8 cellular contexts compared by ENCODE assay signal in genomic region chr20:62861732-62862336, GRCh38. TPM values are rescaled to one million over a fixed set of nuclear protein-coding genes. Genes with fewer than 3 reads are reported as not detected.
DNase-seq lines count a peak whose midpoint lies in the region; ATAC-seq, FAIRE-seq and TF ChIP-seq lines count a peak whose summit lies in the region.

Gene TCFL5, minus strand, starts transcription at chr20:62861822. Its CDS starts 152 bp downstream, at chr20:62861670.

- peak; percentile 69 for FAIRE-seq in GM18507 (lab: Jason Lieb, UNC)
- peak; percentile 28 for FAIRE-seq in HepG2 (lab: Jason Lieb, UNC)

- peaks cover 7 to 10% of the 10 kb centered on the region in 2 experiments; a peak in 4 of 5 replicates for H3K36me3 ChIP-seq in HepG2 (replicated peaks in 1 of 2; ENCODE audit: control insufficient read depth in 1 of 2, insufficient read depth in 2 of 2, low read length in 2 of 2)

- peaks cover 0 to 11% of the 10 kb centered on the region in 2 experiments; a peak in 2 of 5 replicates for H3K27me3 ChIP-seq in HepG2 (ENCODE audit: control insufficient read depth in 1 of 2, insufficient read depth in 2 of 2, low read length in 2 of 2)

- intact Hi-C loops in HepG2 (cut with micrococcal nuclease; ENCODE audit: unreplicated experiment) = loop anchor here (5.0 kb wide), 1 partner anchor 40 kb away; no protein-coding TSS in a partner anchor

- H3K9ac ChIP-seq in HepG2 (ENCODE audit: insufficient read depth, low read depth, low read length) = peak within 1 kb of the TSS; percentile 72

- peaks cover 44% of the 10 kb centered on the region for H3K4me1 ChIP-seq in HepG2 (ENCODE audit: insufficient read depth, low read length)

- TF ChIP-seq CTCF in HepG2 (CRISPR knock-in tag; IDR thresholded peaks at IDR 0.05) = no peak; the same call in 1 of the 2 replicates

- H3K36me3 Mint-ChIP-seq in activated CD4-positive, alpha-beta T cell treated with anti-CD3 and anti-CD28 coated beads, Interleukin-2, amount 10 ng/mL, durations not matched to agents 7 days and 5 days (ENCODE audit: low read depth) = peaks cover 8% of the 10 kb centered on the region

- peak; percentile 66 to 78 for TF ChIP-seq POLR2A in HepG2 (IDR thresholded peaks at IDR 0.05; ENCODE audit: insufficient read depth in 1 of 2, low read depth in 2 of 2, low read length in 2 of 2)

- no peaks in the 10 kb centered on the region; the same call in 1 of the 2 replicates for H4K20me1 ChIP-seq in HepG2 (ENCODE audit: insufficient read depth, low read length)

- H2AFZ ChIP-seq in HepG2 (ENCODE audit: low read length) = no peak within 1 kb of the TSS

- peak within 1 kb of the TSS; percentile 61 to 83 (median 77) for H3K4me3 ChIP-seq in HepG2 (replicated peaks in 1 of 3; ENCODE audit: insufficient read depth in 1 of 3, low read depth in 2 of 3, low read length in 3 of 3)

- peaks cover 10% of the 10 kb centered on the region for H3K79me2 ChIP-seq in HepG2 (ENCODE audit: insufficient read depth, low read length)

- peak within 1 kb of the TSS; percentile 86 for H3K4me2 ChIP-seq in HepG2 (ENCODE audit: low read depth, low read length)

- in situ Hi-C loops in HepG2 (cut with HindIII; ENCODE audit: extremely low pct_ligation_motif_present, low pct_unique_long_range_greater_than_20kb) = no loop called here

- H3K4me1 Mint-ChIP-seq in activated CD4-positive, alpha-beta T cell treated with anti-CD3 and anti-CD28 coated beads, Interleukin-2, amount 10 ng/mL, durations not matched to agents 7 days and 5 days = peaks cover 23% of the 10 kb centered on the region

- H3K9me3 Mint-ChIP-seq in activated CD4-positive, alpha-beta T cell treated with anti-CD3 and anti-CD28 coated beads, Interleukin-2, amount 10 ng/mL, durations not matched to agents 7 days and 5 days = peaks cover 3% of the 10 kb centered on the region

- ATAC-seq in HG03108 (IDR thresholded peaks at IDR 0.05; ENCODE audit: unreplicated experiment) = peak; percentile 52
- ATAC-seq in HepG2 = peak; percentile 93

- CTCF ChIA-PET in activated CD4-positive, alpha-beta T cell treated with anti-CD3 and anti-CD28 coated beads, Interleukin-2, amount 10 ng/mL, durations not matched to agents 7 days and 5 days (lab: Charles Lee) = interaction anchor here (0.7 to 2.1 kb wide), 4 partner anchors 59 to 362 kb away, joined by 3 to 6 read pairs (median 3); no protein-coding TSS in a partner anchor
- CTCF ChIA-PET in HepG2 (lab: Yijun Ruan, JAX; ENCODE audit: low intra/inter-chr PET ratio, low total read pairs) = no interaction called here

- H3K9me3 ChIP-seq in HepG2 (ENCODE audit: low read length) = no peaks in the 10 kb centered on the region

- TF ChIP-seq RAD21 in HepG2 (CRISPR knock-in tag; IDR thresholded peaks at IDR 0.05) = no peak; the same call in 1 of the 2 replicates

- POLR2A ChIA-PET in activated CD4-positive, alpha-beta T cell treated with anti-CD3 and anti-CD28 coated beads, Interleukin-2, amount 10 ng/mL, durations not matched to agents 7 days and 5 days (lab: Charles Lee) = no interaction called here
- POLR2A ChIA-PET in HepG2 (lab: Yijun Ruan, JAX) = interaction anchor here (0.5 to 2.5 kb wide), 22 partner anchors 10 to 411 kb away, joined by 3 to 37 read pairs (median 7); partner anchors contain the start of genes ARFGAP1, GID8 and SLC17A9

- 7% methylated on average over 42 of the region's 69 CpGs for WGBS in HepG2 (ENCODE audit: low lambda C conversion rate)

- DNase-seq in 8988T (peak; percentile 65), GM18507 (ENCODE audit: extremely low spot score, insufficient read length, low read depth) (peak; percentile 86), NCI-H526 treated with DMSO at 0.1 percent for 48 hours (lab: John Stamatoyannopoulos, UW) (peak; percentile 53), dedifferentiated amniotic fluid mesenchymal stem cell (ENCODE audit: extremely low spot score) (peak; percentile 51), HepG2 (ENCODE audit: low spot score) (peak; percentile 88)
- DNase-seq in activated CD4-positive, alpha-beta T cell treated with anti-CD3 and anti-CD28 coated beads, Interleukin-2, amount 10 ng/mL, durations not matched to agents 7 days and 5 days = peak; percentile 90
- peak; percentile 91 for DNase-seq in stimulated activated CD4-positive, alpha-beta T cell treated with anti-CD3 and anti-CD28 coated beads, Interleukin-4, amount 100 ng/mL, for 1 hour

- TF ChIP-seq EP300 in HepG2 (IDR thresholded peaks at IDR 0.05; ENCODE audit: low read depth in 2 of 2, low read length in 2 of 2) = peak in 1 of 2 experiments; percentile 39; a peak in 1 of 4 replicates
- TF ChIP-seq EP300 in HepG2 (CRISPR knock-in tag; IDR thresholded peaks at IDR 0.05; ENCODE audit: borderline replicate concordance) = peak; percentile 78

- peak within 1 kb of the TSS; percentile 20 for H3K27ac ChIP-seq in HepG2 (ENCODE audit: extremely low read length, insufficient read depth, low read length)

- BruUV-seq in HepG2 (replicated peaks; lab: Mats Ljungman, UMichigan) = no TSS peak

- peaks cover 5% of the 10 kb centered on the region for H3K27me3 Mint-ChIP-seq in activated CD4-positive, alpha-beta T cell treated with anti-CD3 and anti-CD28 coated beads, Interleukin-2, amount 10 ng/mL, durations not matched to agents 7 days and 5 days

- H3K27ac Mint-ChIP-seq in activated CD4-positive, alpha-beta T cell treated with anti-CD3 and anti-CD28 coated beads, Interleukin-2, amount 10 ng/mL, durations not matched to agents 7 days and 5 days = peak within 1 kb of the TSS; percentile 54

- peak within 1 kb of the TSS; percentile 59 for H3K4me3 Mint-ChIP-seq in activated CD4-positive, alpha-beta T cell treated with anti-CD3 and anti-CD28 coated beads, Interleukin-2, amount 10 ng/mL, durations not matched to agents 7 days and 5 days

TF ChIP-seq in HepG2, 621 proteins besides CTCF, POLR2A, EP300 and RAD21 (continues in another document):
- TF ChIP-seq ZNF746 (CRISPR knock-in tag; IDR thresholded peaks at IDR 0.05) (peak; percentile 84; the same call in 1 of the 2 replicates), ZBTB2 (CRISPR knock-in tag; IDR thresholded peaks at IDR 0.05; ENCODE audit: low read depth) (peak; percentile 77), ZNF768 (CRISPR knock-in tag; IDR thresholded peaks at IDR 0.05) (peak; percentile 90), ZNF570 (CRISPR knock-in tag; IDR thresholded peaks at IDR 0.05; ENCODE audit: borderline replicate concordance) (no peak), ZMYM4 (CRISPR knock-in tag; IDR thresholded peaks at IDR 0.05) (peak; percentile 79)

RNA-seq across cellular contexts. Expression of gene TCFL5, which starts in this region (rescaled TPM):
- 1 to 10 TPM; 7.9 to 8.4 TPM for total RNA-seq in activated CD4-positive, alpha-beta T cell treated with anti-CD3 and anti-CD28 coated beads, Interleukin-2, amount 10 ng/mL, durations not matched to agents 7 days and 5 days
- 20.0 and 21.1 TPM in 2 replicates for total RNA-seq in HepG2 (2016; rRNA removed; fragmentation: Illumina TruSeq; extraction: Trizol)
- total RNA-seq in HepG2 (2016; cell fraction: cytosol; rRNA removed; fragmentation: Illumina TruSeq; extraction: Trizol; ENCODE audit: low read depth) = 13.3 and 17.7 TPM in 2 replicates
- total RNA-seq in HepG2 (2016; cell fraction: insoluble cytoplasmic fraction; rRNA removed; fragmentation: Illumina TruSeq; extraction: Trizol) = 20.4 and 21.0 TPM in 2 replicates
- total RNA-seq in HepG2 (2016; cell fraction: membrane; rRNA removed; fragmentation: Illumina TruSeq; extraction: Trizol) = 28.7 and 36.7 TPM in 2 replicates
- total RNA-seq in HepG2 (2016; cell fraction: nucleus; rRNA removed; fragmentation: Illumina TruSeq; extraction: Trizol) = 11.4 and 12.6 TPM in 2 replicates
- polyA plus RNA-seq in HepG2 (2011; rRNA removed) = 14.2 and 14.8 TPM in 2 replicates
- polyA plus RNA-seq in HepG2 (2011; cell fraction: cytosol; rRNA removed) = 9.0 and 11.8 TPM in 2 replicates
- 6.4 and 8.0 TPM in 2 replicates for polyA plus RNA-seq in HepG2 (2011; cell fraction: nucleus; rRNA removed)
- polyA plus RNA-seq in HepG2 (2012) = 12.4 and 13.3 TPM in 2 replicates
- 13.1 and 14.7 TPM in 2 replicates for polyA plus RNA-seq in HepG2 (2016; cell fraction: cytosol; fragmentation: Illumina TruSeq; extraction: Trizol; ENCODE audit: low read depth)
- polyA plus RNA-seq in HepG2 (2016; cell fraction: insoluble cytoplasmic fraction; fragmentation: Illumina TruSeq; extraction: Trizol; ENCODE audit: low read depth) = 19.5 and 20.9 TPM in 2 replicates
- 25.6 and 29.7 TPM in 2 replicates for polyA plus RNA-seq in HepG2 (2016; cell fraction: membrane; fragmentation: Illumina TruSeq; extraction: Trizol; ENCODE audit: low read depth)
- polyA plus RNA-seq in HepG2 (2016; cell fraction: nucleus; fragmentation: Illumina TruSeq; extraction: Trizol; ENCODE audit: insufficient read depth, low read depth) = 21.4 and 23.1 TPM in 2 replicates
- 4.7 and 6.4 TPM in 2 replicates for polyA minus RNA-seq in HepG2 (2011; rRNA and poly(A)+ RNA removed; ENCODE audit: low replicate concordance)
- polyA minus RNA-seq in HepG2 (2011; cell fraction: cytosol; rRNA and poly(A)+ RNA removed) = 9.9 and 10.2 TPM in 2 replicates
- polyA minus RNA-seq in HepG2 (2011; cell fraction: nucleus; rRNA and poly(A)+ RNA removed) = 5.2 and 6.1 TPM in 2 replicates

Comparison
In these comparisons a context has a peak if more than half of its experiments do, and no peak if none do; other contexts are left out.
1. Peak in every context shown above with its lines: DNase-seq, ATAC-seq, H3K4me3 ChIP-seq and H3K27ac ChIP-seq.